ENCODE assay signal across 14 cellular contexts in the genomic region with DNA sequence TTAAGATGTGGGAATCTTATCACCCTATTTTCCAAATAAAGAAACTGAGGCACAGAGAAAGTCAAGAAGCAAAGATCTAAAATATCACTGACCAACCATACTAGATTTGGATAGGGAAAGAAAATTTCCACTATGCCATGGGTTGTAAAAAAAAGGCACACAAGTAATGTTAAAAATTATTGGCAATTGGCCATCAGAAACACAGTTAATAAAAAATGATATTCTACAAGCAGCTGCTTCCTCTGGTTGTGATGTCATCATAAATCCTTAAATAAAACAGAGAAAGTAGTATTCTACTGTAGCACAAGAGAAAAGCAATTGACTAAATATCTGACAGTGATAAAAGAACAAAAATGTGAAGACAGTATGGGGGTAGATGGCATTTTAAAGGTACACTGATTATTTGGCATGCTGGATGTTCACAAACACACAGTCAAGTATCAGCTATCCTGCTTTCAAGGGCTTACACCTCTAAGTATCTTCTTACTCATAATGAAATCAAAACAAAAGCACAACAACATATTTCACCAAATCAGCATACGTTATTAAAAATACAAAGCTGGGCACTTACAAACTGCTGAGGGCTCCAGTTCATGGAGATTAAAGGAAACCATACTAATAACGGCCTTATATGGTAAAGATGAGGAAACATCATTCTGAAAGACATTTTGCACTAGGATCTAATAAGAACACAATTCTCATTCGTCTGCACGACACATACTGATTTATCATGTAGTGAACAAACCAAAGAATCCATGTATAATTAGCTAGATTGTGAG. TPM values are rescaled to one million over a fixed set of nuclear protein-coding genes. Genes with fewer than 3 reads are reported as not detected.
DNase-seq lines count a peak whose midpoint lies in the region; ATAC-seq and TF ChIP-seq lines count a peak whose summit lies in the region.
"Had no signal": no experiment of that assay in that cellular context is flagged by ENCODE, and none has a peak within 500 bp of the region (broad histone marks: within the 10 kb centered on the region; RNA-seq: fewer than 3 reads in every experiment).

No MANE protein-coding gene starts in this region.

- TF ChIP-seq CTCF in cardiac muscle cell (IDR thresholded peaks at IDR 0.05; ENCODE audit: low read depth, low read length) (no peak), MCF 10A (IDR thresholded peaks at IDR 0.05; ENCODE audit: unreplicated experiment) (no peak), type B pancreatic cell (conservative IDR thresholded peaks at IDR 0.05) (no peak)

- H3K4me3 ChIP-seq in cardiac muscle cell (no peak overlapping the region), right cardiac atrium (ENCODE audit: low read length) (no peak overlapping the region), mucosa of rectum (ENCODE audit: low read length in 2 of 2) (no peak overlapping the region)
- H3K4me3 ChIP-seq: upper lobe of left lung had no signal

- BruUV-seq in MCF 10A (replicated peaks; lab: Mats Ljungman, UMichigan), result no TSS peak

- CTCF ChIA-PET in MCF 10A (lab: Yijun Ruan, JAX), result interaction anchor here (0.6 to 7.1 kb wide), 6 partner anchors 12 to 427 kb away, joined by 3 to 73 read pairs (median 6); partner anchors contain the start of gene CORO1C

- H3K9ac ChIP-seq in mucosa of rectum (ENCODE audit: low read depth in 1 of 2, low read length in 2 of 2), result no peak overlapping the region

- H3K4me3 Mint-ChIP-seq in MCF 10A (ENCODE audit: unreplicated experiment) (no peak overlapping the region), type B pancreatic cell (peak overlapping the region; percentile 38)
- H3K4me3 Mint-ChIP-seq: activated naive CD4-positive, alpha-beta T cell treated with anti-CD3 and anti-CD28 coated beads, Interleukin-2, amount 50 U/mL, for 24 hours had no signal

- H3K9me3 Mint-ChIP-seq in MCF 10A (ENCODE audit: unreplicated experiment) (no peaks in the 10 kb centered on the region), type B pancreatic cell (peaks cover 5% of the 10 kb centered on the region)
- H3K9me3 Mint-ChIP-seq: activated naive CD4-positive, alpha-beta T cell treated with anti-CD3 and anti-CD28 coated beads, Interleukin-2, amount 50 U/mL, for 24 hours had no signal

- peaks cover 53% of the 10 kb centered on the region for H3K4me1 ChIP-seq in cardiac muscle cell (ENCODE audit: low read depth)
- H3K4me1 ChIP-seq in right cardiac atrium (ENCODE audit: control insufficient read depth, insufficient read depth, low read length), result peaks cover 2% of the 10 kb centered on the region
- peaks cover 3 to 12% of the 10 kb centered on the region in 2 donors for H3K4me1 ChIP-seq in mucosa of rectum (ENCODE audit: control insufficient read depth in 2 of 2, insufficient read depth in 2 of 2, low read length in 2 of 2)

- H3K4me1 Mint-ChIP-seq in MCF 10A (ENCODE audit: insufficient read depth, unreplicated experiment) (peaks cover 48% of the 10 kb centered on the region), type B pancreatic cell (ENCODE audit: unreplicated experiment) (peaks cover 46% of the 10 kb centered on the region)

- H3K9me3 ChIP-seq in cardiac muscle cell (ENCODE audit: low read depth) (no peaks in the 10 kb centered on the region), right cardiac atrium (ENCODE audit: control insufficient read depth, low read length) (no peaks in the 10 kb centered on the region), mucosa of rectum (ENCODE audit: control insufficient read depth in 2 of 2, low read length in 2 of 2) (no peaks in the 10 kb centered on the region)
- H3K9me3 ChIP-seq: upper lobe of left lung had no signal

- H3K27ac Mint-ChIP-seq in MCF 10A (ENCODE audit: low read depth, unreplicated experiment) (peak overlapping the region; percentile 70), type B pancreatic cell (peak overlapping the region; percentile 42)
- H3K27ac Mint-ChIP-seq: activated naive CD4-positive, alpha-beta T cell treated with anti-CD3 and anti-CD28 coated beads, Interleukin-2, amount 50 U/mL, for 24 hours had no signal

- WGBS in right cardiac atrium, result 29% methylated on average over 4 of the region's 4 CpGs

- peak overlapping the region; percentile 83 for H3K27ac ChIP-seq in cardiac muscle cell
- no peak overlapping the region for H3K27ac ChIP-seq in right cardiac atrium (ENCODE audit: low read length)
- H3K27ac ChIP-seq in mucosa of rectum (ENCODE audit: low read depth in 2 of 2, low read length in 2 of 2), result peak overlapping the region; percentile 30 to 35
- H3K27ac ChIP-seq in substantia nigra (ENCODE audit: low read depth, low read length, poor library complexity, severe bottlenecking), result no peak overlapping the region

- H3K27me3 ChIP-seq in cardiac muscle cell (no peaks in the 10 kb centered on the region), right cardiac atrium (ENCODE audit: control insufficient read depth, insufficient read depth) (no peaks in the 10 kb centered on the region), mucosa of rectum (ENCODE audit: control insufficient read depth in 2 of 2, insufficient read depth in 2 of 2, low read length in 2 of 2) (no peaks in the 10 kb centered on the region)
- H3K27me3 ChIP-seq: upper lobe of left lung had no signal

- H3K27me3 Mint-ChIP-seq in MCF 10A (ENCODE audit: insufficient read depth, unreplicated experiment), result no peaks in the 10 kb centered on the region
- no peaks in the 10 kb centered on the region for H3K27me3 Mint-ChIP-seq in type B pancreatic cell
- H3K27me3 Mint-ChIP-seq: activated naive CD4-positive, alpha-beta T cell treated with anti-CD3 and anti-CD28 coated beads, Interleukin-2, amount 50 U/mL, for 24 hours had no signal

- no peaks in the 10 kb centered on the region for H3K36me3 ChIP-seq in cardiac muscle cell
- H3K36me3 ChIP-seq in mucosa of rectum (ENCODE audit: control insufficient read depth in 2 of 2, insufficient read depth in 2 of 2, low read length in 2 of 2), result no peaks in the 10 kb centered on the region
- H3K36me3 ChIP-seq: upper lobe of left lung had no signal

- DNase-seq in cardiac muscle cell (ENCODE audit: low read depth in 1 of 2, low spot score in 1 of 2) (no peak), right cardiac atrium (no peak), MCF 10A (ENCODE audit: unreplicated experiment) (no peak), type B pancreatic cell (ENCODE audit: extremely low spot score, unreplicated experiment) (no peak), substantia nigra (lab: John Stamatoyannopoulos, UW) (no peak)
- DNase-seq: activated CD4-positive, alpha-beta T cell treated with anti-CD3 and anti-CD28 coated beads for 1 hour; GF-D8; NCI-H1417 treated with DMSO at 0.1 percent for 48 hours; Right ventricle myocardium superior; upper lobe of left lung had no signal

- H3K36me3 Mint-ChIP-seq in MCF 10A (ENCODE audit: insufficient read depth, unreplicated experiment), result peaks cover 15% of the 10 kb centered on the region
- no peaks in the 10 kb centered on the region for H3K36me3 Mint-ChIP-seq in type B pancreatic cell
- H3K36me3 Mint-ChIP-seq: activated naive CD4-positive, alpha-beta T cell treated with anti-CD3 and anti-CD28 coated beads, Interleukin-2, amount 50 U/mL, for 24 hours had no signal

- intact Hi-C loops in right cardiac atrium (cut with DNase I), result no loop called here
- intact Hi-C loops in MCF 10A (cut with micrococcal nuclease), result no loop called here

- POLR2A ChIA-PET in MCF 10A (lab: Yijun Ruan, JAX), result interaction anchor here (0.5 to 6.0 kb wide), 18 partner anchors 8 to 147 kb away, joined by 3 to 56 read pairs (median 4); no protein-coding TSS in a partner anchor

- no peak for ATAC-seq in right cardiac atrium
- no peak for ATAC-seq in HG03039 (IDR thresholded peaks at IDR 0.05; ENCODE audit: unreplicated experiment)
- no peak for ATAC-seq in HG02981 (IDR thresholded peaks at IDR 0.05; ENCODE audit: unreplicated experiment)

RNA-seq across cellular contexts. Expression of gene CORO1C, which starts 45.7 kb away (rescaled TPM):
- 48.0 and 65.4 TPM in 2 replicates for total RNA-seq in cardiac muscle cell
- polyA plus RNA-seq in cardiac muscle cell, result 67.5 and 72.5 TPM in 2 replicates
- 100 to 1,000 TPM in 2 of 4 donors, 10 to 100 TPM in 2; 85.1 to 122 (median 93.6) TPM for total RNA-seq in right cardiac atrium
- 24.8 TPM for polyA plus RNA-seq in right cardiac atrium
- total RNA-seq in MCF 10A (2022), result 130 and 141 TPM in 2 replicates
- total RNA-seq in type B pancreatic cell (ENCODE audit: low replicate concordance), result 87.9 and 103 TPM in 2 replicates

RNA-seq across cellular contexts. Expression of gene SELPLG, which starts 52.0 kb away (rescaled TPM):
- total RNA-seq in cardiac muscle cell (1.4 and 2.9 TPM in 2 replicates), right cardiac atrium (1 to 10 TPM; 2.9 to 6.2 (median 4.7) TPM), MCF 10A (2022) (0.86 and 1.2 TPM in 2 replicates), type B pancreatic cell (ENCODE audit: low replicate concordance) (0.31 and 0.48 TPM in 2 replicates)
- polyA plus RNA-seq in cardiac muscle cell (2.7 and 3.5 TPM in 2 replicates), right cardiac atrium (1.9 TPM)

Comparison
In these comparisons a context has a peak if more than half of its experiments do, and no peak if none do; other contexts are left out.
1. H3K27ac ChIP-seq: peak in cardiac muscle cell (single experiment) and mucosa of rectum (2 of 2); none in right cardiac atrium (single experiment) and substantia nigra (single experiment).